ENCODE assay signal across 20 cellular contexts in the genomic region with DNA sequence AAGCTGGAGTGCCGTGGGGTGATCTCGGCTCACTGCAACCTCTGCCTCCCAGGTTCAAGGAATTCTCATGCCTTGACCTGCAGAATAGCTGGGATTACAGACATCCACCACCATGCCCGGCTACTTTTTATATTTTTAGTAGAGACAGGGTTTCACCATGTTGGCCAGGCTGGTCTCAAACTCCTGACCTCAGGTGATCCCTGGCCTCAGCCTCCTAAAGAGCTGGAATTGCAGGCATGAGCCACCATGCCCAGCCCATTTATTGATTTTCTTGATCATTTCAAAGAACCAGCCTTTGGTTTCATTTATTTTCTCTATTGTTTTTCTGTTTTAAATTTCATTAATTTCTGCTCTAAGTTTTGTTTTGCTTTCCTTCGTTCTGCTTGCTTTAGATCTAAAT. TPM values are rescaled to one million over a fixed set of nuclear protein-coding genes. Genes with fewer than 3 reads are reported as not detected.
DNase-seq lines count a peak whose midpoint lies in the region; ATAC-seq, FAIRE-seq and TF ChIP-seq lines count a peak whose summit lies in the region.
"Had no signal": no experiment of that assay in that cellular context is flagged by ENCODE, and none has a peak within 500 bp of the region (broad histone marks: within the 10 kb centered on the region; RNA-seq: fewer than 3 reads in every experiment).

No MANE protein-coding gene starts in this region.

- H3K36me3 Mint-ChIP-seq in WTC11: no peaks in the 10 kb centered on the region

- FAIRE-seq in HepG2 (lab: Jason Lieb, UNC): no peak
- FAIRE-seq in small intestine (lab: Jason Lieb, UNC): no peak
- FAIRE-seq in D721Med (lab: Jason Lieb, UNC): no peak
- FAIRE-seq: GM12891 had no signal

- no peak overlapping the region for H2AFZ ChIP-seq in HepG2 (ENCODE audit: low read length)

- H3K9me3 ChIP-seq in HepG2 (ENCODE audit: low read length) (no peaks in the 10 kb centered on the region), right lobe of liver (no peaks in the 10 kb centered on the region), small intestine (ENCODE audit: control insufficient read depth, low read depth) (no peaks in the 10 kb centered on the region)
- H3K9me3 ChIP-seq: BE2C had no signal

- H4K20me1 ChIP-seq in HepG2 (ENCODE audit: insufficient read depth, low read length): peaks cover 3% of the 10 kb centered on the region; the same call in 1 of the 2 replicates

- no peaks in the 10 kb centered on the region for H3K9me3 Mint-ChIP-seq in WTC11

- BruUV-seq in HepG2 (replicated peaks; lab: Mats Ljungman, UMichigan): no TSS peak

- 90% methylated on average over 4 of the region's 4 CpGs for WGBS in HepG2 (ENCODE audit: low lambda C conversion rate)
- 32% methylated on average over 4 of the region's 4 CpGs for WGBS in right lobe of liver (ENCODE audit: insufficient coverage, low coverage, low lambda C conversion rate, missing lambda C conversion rate)
- WGBS in small intestine, 3 donors: 90 to 97% (median 93%) methylated on average over 4 of the region's 4 CpGs

- peaks cover 30% of the 10 kb centered on the region for H3K79me2 ChIP-seq in HepG2 (ENCODE audit: insufficient read depth, low read length)

- POLR2A ChIA-PET in WTC11 (lab: Charles Lee) (no interaction called here), HepG2 (lab: Yijun Ruan, JAX) (no interaction called here)

- TF ChIP-seq POLR2A in HepG2 (IDR thresholded peaks at IDR 0.05; ENCODE audit: insufficient read depth in 1 of 2, low read depth in 2 of 2, low read length in 2 of 2) (no peak), right lobe of liver (IDR thresholded peaks at IDR 0.05) (no peak)

- CTCF ChIA-PET in WTC11 (lab: Charles Lee) (no interaction called here), HepG2 (lab: Yijun Ruan, JAX; ENCODE audit: low intra/inter-chr PET ratio, low total read pairs) (no interaction called here)

- H3K27me3 ChIP-seq in HepG2 (ENCODE audit: control insufficient read depth in 1 of 2, insufficient read depth in 2 of 2, low read length in 2 of 2) (no peaks in the 10 kb centered on the region), right lobe of liver (no peaks in the 10 kb centered on the region), small intestine (ENCODE audit: control insufficient read depth in 2 of 2, insufficient read depth in 2 of 2, low read length in 2 of 2) (no peaks in the 10 kb centered on the region)
- H3K27me3 ChIP-seq: BE2C, BLaER1 had no signal

- no peak overlapping the region for H3K4me3 Mint-ChIP-seq in WTC11
- H3K4me3 Mint-ChIP-seq: CD8-positive, alpha-beta memory T cell had no signal

- no peak overlapping the region for H3K9ac ChIP-seq in HepG2 (ENCODE audit: insufficient read depth, low read depth, low read length)
- H3K9ac ChIP-seq: BLaER1 had no signal

- H3K4me1 Mint-ChIP-seq in WTC11: peaks cover 8% of the 10 kb centered on the region

- no peak for TF ChIP-seq EP300 in HepG2 (IDR thresholded peaks at IDR 0.05; ENCODE audit: low read depth in 2 of 2, low read length in 2 of 2)
- TF ChIP-seq EP300 in HepG2 (CRISPR knock-in tag; IDR thresholded peaks at IDR 0.05; ENCODE audit: borderline replicate concordance): no peak

- H3K27ac ChIP-seq in HepG2 (ENCODE audit: extremely low read length, insufficient read depth, low read length): no peak overlapping the region
- H3K27ac ChIP-seq in right lobe of liver: no peak overlapping the region
- no peak overlapping the region for H3K27ac ChIP-seq in small intestine (ENCODE audit: low read depth in 1 of 2, low read length in 1 of 2)
- H3K27ac ChIP-seq: BLaER1 had no signal

- TF ChIP-seq RAD21 in HepG2 (CRISPR knock-in tag; IDR thresholded peaks at IDR 0.05): no peak

- in situ Hi-C loops in HepG2 (cut with HindIII; ENCODE audit: extremely low pct_ligation_motif_present, low pct_unique_long_range_greater_than_20kb): no loop called here

- intact Hi-C loops in HepG2 (cut with micrococcal nuclease; ENCODE audit: unreplicated experiment) (no loop called here), right lobe of liver (cut with DNase I) (no loop called here)

- peaks cover 24% of the 10 kb centered on the region for H3K4me1 ChIP-seq in HepG2 (ENCODE audit: insufficient read depth, low read length)
- H3K4me1 ChIP-seq in right lobe of liver: peaks cover 0 to 4% (median 0%) of the 10 kb centered on the region in 4 donors
- H3K4me1 ChIP-seq in small intestine (ENCODE audit: control insufficient read depth in 2 of 2, insufficient read depth in 1 of 2, low read depth in 1 of 2, low read length in 1 of 2): no peaks in the 10 kb centered on the region
- H3K4me1 ChIP-seq: BLaER1 had no signal

- H3K4me3 ChIP-seq in HepG2 (replicated peaks in 1 of 3; ENCODE audit: insufficient read depth in 1 of 3, low read depth in 2 of 3, low read length in 3 of 3) (no peak overlapping the region), right lobe of liver (no peak overlapping the region), small intestine (ENCODE audit: low read depth in 1 of 2, low read length in 2 of 2) (no peak overlapping the region)
- H3K4me3 ChIP-seq: BLaER1 had no signal

- peak overlapping the region; percentile 80; the same call in 1 of the 2 replicates for H3K27ac Mint-ChIP-seq in WTC11
- H3K27ac Mint-ChIP-seq: CD4-positive, CD25-positive, alpha-beta regulatory T cell had no signal

- no peak overlapping the region for H3K4me2 ChIP-seq in HepG2 (ENCODE audit: low read depth, low read length)
- H3K4me2 ChIP-seq: BLaER1 had no signal

- ATAC-seq in WTC11 (no peak), HepG2 (no peak), right lobe of liver (peak; percentile 51 to 89 (median 76)), HG02610 (IDR thresholded peaks at IDR 0.05; ENCODE audit: unreplicated experiment) (no peak)

- no peaks in the 10 kb centered on the region for H3K27me3 Mint-ChIP-seq in WTC11 (ENCODE audit: low read depth)
- H3K27me3 Mint-ChIP-seq: CD4-positive, alpha-beta memory T cell; CD4-positive, CD25-positive, alpha-beta regulatory T cell; CD8-positive, alpha-beta memory T cell had no signal

- DNase-seq in WTC11 (ENCODE audit: low spot score) (no peak), HepG2 (ENCODE audit: low spot score) (no peak), right lobe of liver (peak in 1 of 3 donors; percentile 52), small intestine (peak; percentile 13), NCI-H2171 (lab: John Stamatoyannopoulos, UW) (no peak), anterior cingulate cortex (lab: John Stamatoyannopoulos, UW) (no peak), D721Med (ENCODE audit: insufficient read length, low spot score) (no peak)
- DNase-seq: 8988T; ACHN; BE2C; C1 segment of cervical spinal cord; CD4-positive, alpha-beta memory T cell; CD4-positive, CD25-positive, alpha-beta regulatory T cell; CD8-positive, alpha-beta memory T cell; COR-L47; DMS79 treated with DMSO at 0.1 percent for 48 hours; GF-D8 had no signal

- no peak for TF ChIP-seq CTCF in WTC11 (IDR thresholded peaks at IDR 0.05)
- no peak for TF ChIP-seq CTCF in HepG2 (CRISPR knock-in tag; IDR thresholded peaks at IDR 0.05)
- TF ChIP-seq CTCF in right lobe of liver (IDR thresholded peaks at IDR 0.05): no peak
- no peak for TF ChIP-seq CTCF in D721Med (IDR thresholded peaks at IDR 0.05; ENCODE audit: insufficient read depth, missing control alignments)

- H3K36me3 ChIP-seq in HepG2 (replicated peaks in 1 of 2; ENCODE audit: control insufficient read depth in 1 of 2, insufficient read depth in 2 of 2, low read length in 2 of 2): no peaks in the 10 kb centered on the region
- H3K36me3 ChIP-seq in right lobe of liver: no peaks in the 10 kb centered on the region
- H3K36me3 ChIP-seq in small intestine (ENCODE audit: control insufficient read depth in 2 of 2, insufficient read depth in 2 of 2, low read length in 2 of 2): no peaks in the 10 kb centered on the region
- H3K36me3 ChIP-seq: BE2C had no signal

RNA-seq across cellular contexts. Expression of gene GUSB, which starts 50.3 kb away (rescaled TPM):
- total RNA-seq in WTC11 (2021): 40.8 to 45.4 TPM (median 42.3 TPM) in 3 replicates
- total RNA-seq in HepG2 (2016; rRNA removed; fragmentation: Illumina TruSeq; extraction: Trizol): 8.8 and 18.8 TPM in 2 replicates
- total RNA-seq in HepG2 (2016; cell fraction: cytosol; rRNA removed; fragmentation: Illumina TruSeq; extraction: Trizol; ENCODE audit: low read depth): 11.7 and 12.8 TPM in 2 replicates
- total RNA-seq in HepG2 (2016; cell fraction: insoluble cytoplasmic fraction; rRNA removed; fragmentation: Illumina TruSeq; extraction: Trizol): 7.4 and 20.2 TPM in 2 replicates
- 9.2 and 10.8 TPM in 2 replicates for total RNA-seq in HepG2 (2016; cell fraction: membrane; rRNA removed; fragmentation: Illumina TruSeq; extraction: Trizol)
- 26.0 and 31.3 TPM in 2 replicates for total RNA-seq in HepG2 (2016; cell fraction: nucleus; rRNA removed; fragmentation: Illumina TruSeq; extraction: Trizol)
- 57.6 and 60.0 TPM in 2 replicates for polyA plus RNA-seq in HepG2 (2011; rRNA removed)
- 46.9 and 57.2 TPM in 2 replicates for polyA plus RNA-seq in HepG2 (2011; cell fraction: cytosol; rRNA removed)
- polyA plus RNA-seq in HepG2 (2011; cell fraction: nucleus; rRNA removed): 214 and 218 TPM in 2 replicates
- 46.7 and 48.2 TPM in 2 replicates for polyA plus RNA-seq in HepG2 (2012)
- polyA plus RNA-seq in HepG2 (2016; cell fraction: cytosol; fragmentation: Illumina TruSeq; extraction: Trizol; ENCODE audit: low read depth): 9.4 and 10.5 TPM in 2 replicates
- 14.4 and 16.6 TPM in 2 replicates for polyA plus RNA-seq in HepG2 (2016; cell fraction: insoluble cytoplasmic fraction; fragmentation: Illumina TruSeq; extraction: Trizol; ENCODE audit: low read depth)
- polyA plus RNA-seq in HepG2 (2016; cell fraction: membrane; fragmentation: Illumina TruSeq; extraction: Trizol; ENCODE audit: low read depth): 10.4 and 12.2 TPM in 2 replicates
- 88.4 and 99.7 TPM in 2 replicates for polyA plus RNA-seq in HepG2 (2016; cell fraction: nucleus; fragmentation: Illumina TruSeq; extraction: Trizol; ENCODE audit: insufficient read depth, low read depth)
- polyA minus RNA-seq in HepG2 (2011; rRNA and poly(A)+ RNA removed; ENCODE audit: low replicate concordance): 85.0 and 99.2 TPM in 2 replicates
- 18.2 and 24.4 TPM in 2 replicates for polyA minus RNA-seq in HepG2 (2011; cell fraction: cytosol; rRNA and poly(A)+ RNA removed)
- polyA minus RNA-seq in HepG2 (2011; cell fraction: nucleus; rRNA and poly(A)+ RNA removed): 23.9 and 27.4 TPM in 2 replicates
- total RNA-seq in right lobe of liver: 10 to 100 TPM; 49.1 to 87.2 (median 67.7) TPM
- 10 to 100 TPM; 40.0 to 53.9 (median 42.4) TPM for polyA plus RNA-seq in small intestine

RNA-seq across cellular contexts. Expression of gene VKORC1L1, which starts 58.8 kb away (rescaled TPM):
- total RNA-seq in WTC11 (2021) (28.3 to 30.2 TPM (median 28.5 TPM) in 3 replicates), HepG2 (2016; rRNA removed; fragmentation: Illumina TruSeq; extraction: Trizol) (13.9 and 17.3 TPM in 2 replicates), right lobe of liver (10 to 100 TPM in 5 of 6 experiments, 1 to 10 TPM in 1; 9.2 to 26.1 (median 13.2) TPM)
- total RNA-seq in HepG2 (2016; cell fraction: cytosol; rRNA removed; fragmentation: Illumina TruSeq; extraction: Trizol; ENCODE audit: low read depth): 5.4 and 6.2 TPM in 2 replicates
- 13.3 and 17.0 TPM in 2 replicates for total RNA-seq in HepG2 (2016; cell fraction: insoluble cytoplasmic fraction; rRNA removed; fragmentation: Illumina TruSeq; extraction: Trizol)
- 19.7 TPM in 2 replicates for total RNA-seq in HepG2 (2016; cell fraction: membrane; rRNA removed; fragmentation: Illumina TruSeq; extraction: Trizol)
- total RNA-seq in HepG2 (2016; cell fraction: nucleus; rRNA removed; fragmentation: Illumina TruSeq; extraction: Trizol): 14.2 and 17.7 TPM in 2 replicates
- polyA plus RNA-seq in HepG2 (2011; rRNA removed) (15.3 and 16.5 TPM in 2 replicates), small intestine (10 to 100 TPM in 1 of 3 donors, 1 to 10 TPM in 2; 6.0 to 12.6 (median 7.8) TPM)
- 10.3 and 13.2 TPM in 2 replicates for polyA plus RNA-seq in HepG2 (2011; cell fraction: cytosol; rRNA removed)
- polyA plus RNA-seq in HepG2 (2011; cell fraction: nucleus; rRNA removed): 2.8 and 3.2 TPM in 2 replicates
- polyA plus RNA-seq in HepG2 (2012): 17.6 and 18.4 TPM in 2 replicates
- polyA plus RNA-seq in HepG2 (2016; cell fraction: cytosol; fragmentation: Illumina TruSeq; extraction: Trizol; ENCODE audit: low read depth): 16.0 and 21.6 TPM in 2 replicates
- 20.1 and 20.8 TPM in 2 replicates for polyA plus RNA-seq in HepG2 (2016; cell fraction: insoluble cytoplasmic fraction; fragmentation: Illumina TruSeq; extraction: Trizol; ENCODE audit: low read depth)
- polyA plus RNA-seq in HepG2 (2016; cell fraction: membrane; fragmentation: Illumina TruSeq; extraction: Trizol; ENCODE audit: low read depth): 25.0 and 28.2 TPM in 2 replicates
- 26.0 and 26.9 TPM in 2 replicates for polyA plus RNA-seq in HepG2 (2016; cell fraction: nucleus; fragmentation: Illumina TruSeq; extraction: Trizol; ENCODE audit: insufficient read depth, low read depth)
- polyA minus RNA-seq in HepG2 (2011; rRNA and poly(A)+ RNA removed; ENCODE audit: low replicate concordance): 33.7 and 39.5 TPM in 2 replicates
- 14.4 and 18.4 TPM in 2 replicates for polyA minus RNA-seq in HepG2 (2011; cell fraction: cytosol; rRNA and poly(A)+ RNA removed)
- 5.7 and 9.1 TPM in 2 replicates for polyA minus RNA-seq in HepG2 (2011; cell fraction: nucleus; rRNA and poly(A)+ RNA removed)

Comparison
In these comparisons a context has a peak if more than half of its experiments do, and no peak if none do; other contexts are left out.
1. ATAC-seq: peak in right lobe of liver (4 of 4); none in WTC11 (single experiment), HepG2 (single experiment) and HG02610 (single experiment).